13 cellular contexts compared by ENCODE assay signal in genomic region chr6:7170117-7170732, GRCh38.
DNase-seq lines count a peak whose midpoint lies in the region; ATAC-seq, FAIRE-seq and TF ChIP-seq lines count a peak whose summit lies in the region.
"Had no signal": no experiment of that assay in that cellular context is flagged by ENCODE, and none has a peak within 500 bp of the region (broad histone marks: within the 10 kb centered on the region; RNA-seq: fewer than 3 reads in every experiment).

No MANE protein-coding gene starts in this region.

- FAIRE-seq in GM12878 (lab: Jason Lieb, UNC), result no peak

- peaks cover 6% of the 10 kb centered on the region for H4K20me1 ChIP-seq in GM12878 (ENCODE audit: control insufficient read depth, insufficient read depth)

- no peak for TF ChIP-seq POLR2A in GM12878 (IDR thresholded peaks at IDR 0.05; ENCODE audit: low read depth, low read length)
- no peak for TF ChIP-seq POLR2A in stomach (IDR thresholded peaks at IDR 0.05)

- no peak for TF ChIP-seq CTCF in GM12878 (IDR thresholded peaks at IDR 0.05 in 2 of 3, conservative IDR thresholded peaks at IDR 0.05 in 1 of 3; ENCODE audit: control insufficient read depth in 2 of 3, extremely low read depth in 1 of 3, insufficient read depth in 1 of 3, low read depth in 3 of 3, low read length in 3 of 3)
- TF ChIP-seq CTCF in stomach (IDR thresholded peaks at IDR 0.05), result no peak

- POLR2A ChIA-PET in GM12878 (lab: Charles Lee), result interaction anchor here (0.6 to 1.4 kb wide), 4 partner anchors 14 to 386 kb away, joined by 3 to 4 read pairs (median 4); no protein-coding TSS in a partner anchor

- H3K27ac ChIP-seq in GM12878 (ENCODE audit: control insufficient read depth, insufficient read depth), result peak overlapping the region; percentile 46
- peak overlapping the region; percentile 10 to 85 (median 76) for H3K27ac ChIP-seq in stomach

- H3K4me1 ChIP-seq in GM12878 (ENCODE audit: control insufficient read depth, insufficient read depth, low read length), result peaks cover 21% of the 10 kb centered on the region
- peaks cover 72 to 100% (median 85%) of the 10 kb centered on the region in 4 donors for H3K4me1 ChIP-seq in stomach

- no peaks in the 10 kb centered on the region for H3K9me3 Mint-ChIP-seq in memory B cell
- H3K9me3 Mint-ChIP-seq: activated T-cell treated with anti-CD3 and anti-CD28 coated beads, Interleukin-2, amount 50 U/mL, for 24 hours; T-helper 1 cell treated with Interleukin-12 subunit alpha and Interleukin-12 subunit beta and Interleukin-4 antibody, amounts not matched to agents 30 μg/mL and 1 μg/mL, for 36 hours had no signal

- DNase-seq in HT-29 (ENCODE audit: low spot score), result peak; percentile 7
- DNase-seq in GM12878 (ENCODE audit: low read depth, low spot score), result no peak
- no peak for DNase-seq in memory B cell (ENCODE audit: low spot score in 2 of 2)
- DNase-seq in stomach, result no peak
- no peak for DNase-seq in DMS53 (lab: John Stamatoyannopoulos, UW)
- DNase-seq in DMS79 (lab: John Stamatoyannopoulos, UW), result no peak
- DNase-seq in ACHN, result no peak
- DNase-seq: activated CD4-positive, alpha-beta T cell treated with anti-CD3 and anti-CD28 coated beads for 1 hour; activated T-cell treated with anti-CD3 and anti-CD28 coated beads, Interleukin-2, amount 50 U/mL, for 24 hours; amniotic stem cell; NCI-H1930 had no signal

- TF ChIP-seq EP300 in GM12878 (IDR thresholded peaks at IDR 0.05; ENCODE audit: borderline replicate concordance in 1 of 2, control insufficient read depth in 1 of 2, low read depth in 2 of 2, low read length in 2 of 2), result no peak
- TF ChIP-seq EP300 in stomach (IDR thresholded peaks at IDR 0.05), result no peak

- H3K79me2 ChIP-seq in GM12878 (ENCODE audit: control insufficient read depth, insufficient read depth, low read length), result peaks cover 88% of the 10 kb centered on the region

- SMC1A ChIA-PET in GM12878 (lab: Charles Lee; ENCODE audit: uncharacterized antibody, unreplicated experiment), result interaction anchor here (0.8 to 2.8 kb wide), 7 partner anchors 12 to 65 kb away, joined by 3 to 9 read pairs (median 4); no protein-coding TSS in a partner anchor

- intact Hi-C loops in GM12878 (cut with micrococcal nuclease; ENCODE audit: unreplicated experiment), result no loop called here
- intact Hi-C loops in stomach (cut with DNase I; ENCODE audit: low total_unique reads), result no loop called here

- no peak for TF ChIP-seq RAD21 in GM12878 (IDR thresholded peaks at IDR 0.05; ENCODE audit: insufficient read depth, low read depth, low read length)

- peak overlapping the region; percentile 53 for H3K27ac Mint-ChIP-seq in memory B cell
- H3K27ac Mint-ChIP-seq: T-helper 1 cell treated with Interleukin-12 subunit alpha and Interleukin-12 subunit beta and Interleukin-4 antibody, amounts not matched to agents 30 μg/mL and 1 μg/mL, for 36 hours had no signal

- H3K4me1 Mint-ChIP-seq in memory B cell, result peaks cover 41% of the 10 kb centered on the region

- RAD21 ChIA-PET in GM12878 (lab: Charles Lee; ENCODE audit: unreplicated experiment), result no interaction called here

- H3K36me3 Mint-ChIP-seq in memory B cell, result peaks cover 4% of the 10 kb centered on the region

- no peak overlapping the region for H2AFZ ChIP-seq in GM12878 (ENCODE audit: control insufficient read depth, low read depth, low read length)

- no peak overlapping the region for H3K4me2 ChIP-seq in GM12878 (ENCODE audit: control insufficient read depth, insufficient read depth)

- 98% methylated on average over 6 of the region's 6 CpGs for WGBS in GM12878 (ENCODE audit: insufficient coverage, insufficient replicate concordance, low lambda C conversion rate, missing lambda C conversion rate)
- 56 to 82% (median 71%) methylated on average over 4 to 6 of the region's 6 CpGs for WGBS in stomach, 5 donors

- H3K27me3 ChIP-seq in GM12878 (replicated peaks in 1 of 2; ENCODE audit: control insufficient read depth in 2 of 2, insufficient read depth in 2 of 2, low read length in 1 of 2) (no peaks in the 10 kb centered on the region), stomach (no peaks in the 10 kb centered on the region)

- no peak for ATAC-seq in GM12878
- no peak for ATAC-seq in memory B cell (ENCODE audit: low read depth)
- no peak for ATAC-seq in GM21529 (IDR thresholded peaks at IDR 0.05; ENCODE audit: unreplicated experiment)

- in situ Hi-C loops in GM12878 (cut with MboI), result no loop called here
- in situ Hi-C loops in ACHN (cut with HindIII; ENCODE audit: low pct_ligation_motif_present, low pct_unique_long_range_greater_than_20kb, low sequenced_read_pairs), result no loop called here

- no peak overlapping the region for H3K9ac ChIP-seq in GM12878 (ENCODE audit: control insufficient read depth, insufficient read depth, low read length)

- no peaks in the 10 kb centered on the region for H3K27me3 Mint-ChIP-seq in memory B cell
- H3K27me3 Mint-ChIP-seq: activated T-cell treated with anti-CD3 and anti-CD28 coated beads, Interleukin-2, amount 50 U/mL, for 24 hours had no signal

- peaks cover 5 to 8% of the 10 kb centered on the region in 2 experiments; a peak in 3 of 4 replicates for H3K36me3 ChIP-seq in GM12878 (ENCODE audit: control insufficient read depth in 2 of 2, insufficient read depth in 2 of 2, low read length in 1 of 2)
- no peaks in the 10 kb centered on the region for H3K36me3 ChIP-seq in stomach

- no TSS peak for BruUV-seq in GM12878 (replicated peaks; lab: Mats Ljungman, UMichigan)

- H3K4me3 ChIP-seq in GM12878 (no peak overlapping the region), stomach (no peak overlapping the region)

- CTCF ChIA-PET in GM12878 (lab: Yijun Ruan, JAX), result interaction anchor here (0.9 to 1.1 kb wide), 3 partner anchors 14 to 83 kb away, joined by 3 read pairs; no protein-coding TSS in a partner anchor

- H3K4me3 Mint-ChIP-seq in memory B cell, result no peak overlapping the region
- H3K4me3 Mint-ChIP-seq: activated T-cell treated with anti-CD3 and anti-CD28 coated beads, Interleukin-2, amount 50 U/mL, for 24 hours; T-helper 1 cell treated with Interleukin-12 subunit alpha and Interleukin-12 subunit beta and Interleukin-4 antibody, amounts not matched to agents 30 μg/mL and 1 μg/mL, for 36 hours had no signal

- H3K9me3 ChIP-seq in GM12878 (replicated peaks; ENCODE audit: control insufficient read depth, insufficient read depth, low read length) (no peaks in the 10 kb centered on the region), stomach (no peaks in the 10 kb centered on the region)

TF ChIP-seq in GM12878, 131 proteins besides CTCF, POLR2A, EP300 and RAD21 (continues in another document):
- TF ChIP-seq JUNB (IDR thresholded peaks at IDR 0.05) (no peak), SMAD1 (IDR thresholded peaks at IDR 0.05; ENCODE audit: low read depth, partially characterized antibody) (no peak), ZNF274 (IDR thresholded peaks at IDR 0.05; ENCODE audit: insufficient read depth, insufficient read length) (no peak), KAT2A (conservative IDR thresholded peaks at IDR 0.05; ENCODE audit: control insufficient read depth, low read depth, low read length) (no peak), JUND (IDR thresholded peaks at IDR 0.05; ENCODE audit: low read depth, low read length) (no peak), PAX5 (IDR thresholded peaks at IDR 0.05; ENCODE audit: borderline replicate concordance, low read depth, low read length) (no peak), HCFC1 (IDR thresholded peaks at IDR 0.05; ENCODE audit: low read length) (no peak)
- TF ChIP-seq, protein P1, sequence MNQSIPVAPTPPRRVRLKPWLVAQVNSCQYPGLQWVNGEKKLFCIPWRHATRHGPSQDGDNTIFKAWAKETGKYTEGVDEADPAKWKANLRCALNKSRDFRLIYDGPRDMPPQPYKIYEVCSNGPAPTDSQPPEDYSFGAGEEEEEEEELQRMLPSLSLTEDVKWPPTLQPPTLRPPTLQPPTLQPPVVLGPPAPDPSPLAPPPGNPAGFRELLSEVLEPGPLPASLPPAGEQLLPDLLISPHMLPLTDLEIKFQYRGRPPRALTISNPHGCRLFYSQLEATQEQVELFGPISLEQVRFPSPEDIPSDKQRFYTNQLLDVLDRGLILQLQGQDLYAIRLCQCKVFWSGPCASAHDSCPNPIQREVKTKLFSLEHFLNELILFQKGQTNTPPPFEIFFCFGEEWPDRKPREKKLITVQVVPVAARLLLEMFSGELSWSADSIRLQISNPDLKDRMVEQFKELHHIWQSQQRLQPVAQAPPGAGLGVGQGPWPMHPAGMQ (IDR thresholded peaks at IDR 0.05; ENCODE audit: borderline replicate concordance), result no peak
- TF ChIP-seq, protein P2, sequence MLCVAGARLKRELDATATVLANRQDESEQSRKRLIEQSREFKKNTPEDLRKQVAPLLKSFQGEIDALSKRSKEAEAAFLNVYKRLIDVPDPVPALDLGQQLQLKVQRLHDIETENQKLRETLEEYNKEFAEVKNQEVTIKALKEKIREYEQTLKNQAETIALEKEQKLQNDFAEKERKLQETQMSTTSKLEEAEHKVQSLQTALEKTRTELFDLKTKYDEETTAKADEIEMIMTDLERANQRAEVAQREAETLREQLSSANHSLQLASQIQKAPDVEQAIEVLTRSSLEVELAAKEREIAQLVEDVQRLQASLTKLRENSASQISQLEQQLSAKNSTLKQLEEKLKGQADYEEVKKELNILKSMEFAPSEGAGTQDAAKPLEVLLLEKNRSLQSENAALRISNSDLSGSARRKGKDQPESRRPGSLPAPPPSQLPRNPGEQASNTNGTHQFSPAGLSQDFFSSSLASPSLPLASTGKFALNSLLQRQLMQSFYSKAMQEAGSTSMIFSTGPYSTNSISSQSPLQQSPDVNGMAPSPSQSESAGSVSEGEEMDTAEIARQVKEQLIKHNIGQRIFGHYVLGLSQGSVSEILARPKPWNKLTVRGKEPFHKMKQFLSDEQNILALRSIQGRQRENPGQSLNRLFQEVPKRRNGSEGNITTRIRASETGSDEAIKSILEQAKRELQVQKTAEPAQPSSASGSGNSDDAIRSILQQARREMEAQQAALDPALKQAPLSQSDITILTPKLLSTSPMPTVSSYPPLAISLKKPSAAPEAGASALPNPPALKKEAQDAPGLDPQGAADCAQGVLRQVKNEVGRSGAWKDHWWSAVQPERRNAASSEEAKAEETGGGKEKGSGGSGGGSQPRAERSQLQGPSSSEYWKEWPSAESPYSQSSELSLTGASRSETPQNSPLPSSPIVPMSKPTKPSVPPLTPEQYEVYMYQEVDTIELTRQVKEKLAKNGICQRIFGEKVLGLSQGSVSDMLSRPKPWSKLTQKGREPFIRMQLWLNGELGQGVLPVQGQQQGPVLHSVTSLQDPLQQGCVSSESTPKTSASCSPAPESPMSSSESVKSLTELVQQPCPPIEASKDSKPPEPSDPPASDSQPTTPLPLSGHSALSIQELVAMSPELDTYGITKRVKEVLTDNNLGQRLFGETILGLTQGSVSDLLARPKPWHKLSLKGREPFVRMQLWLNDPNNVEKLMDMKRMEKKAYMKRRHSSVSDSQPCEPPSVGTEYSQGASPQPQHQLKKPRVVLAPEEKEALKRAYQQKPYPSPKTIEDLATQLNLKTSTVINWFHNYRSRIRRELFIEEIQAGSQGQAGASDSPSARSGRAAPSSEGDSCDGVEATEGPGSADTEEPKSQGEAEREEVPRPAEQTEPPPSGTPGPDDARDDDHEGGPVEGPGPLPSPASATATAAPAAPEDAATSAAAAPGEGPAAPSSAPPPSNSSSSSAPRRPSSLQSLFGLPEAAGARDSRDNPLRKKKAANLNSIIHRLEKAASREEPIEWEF (IDR thresholded peaks at IDR 0.05; ENCODE audit: insufficient replicate concordance, low read depth, low read length), result no peak
